Comparison of ENCODE assay signal across 8 cellular contexts in genomic region chr14:35400707-35401421, GRCh38. TPM values are rescaled to one million over a fixed set of nuclear protein-coding genes. Genes with fewer than 3 reads are reported as not detected.
DNase-seq lines count a peak whose midpoint lies in the region; ATAC-seq and TF ChIP-seq lines count a peak whose summit lies in the region.

No MANE protein-coding gene starts in this region.

- WGBS in adipose tissue, 3 donors = 40 to 47% (median 40%) methylated on average over 10 of the region's 10 CpGs
- WGBS in tibial nerve, 2 donors = 55 to 58% methylated on average over 10 of the region's 10 CpGs

- H3K9me3 ChIP-seq in mononuclear cell (ENCODE audit: low read depth, low read length) (no peaks in the 10 kb centered on the region), tibial nerve (no peaks in the 10 kb centered on the region)

- H3K4me1 ChIP-seq in mononuclear cell (ENCODE audit: insufficient read depth, low read length) (peaks cover 68% of the 10 kb centered on the region), tibial nerve (peaks cover 0 to 52% (median 46%) of the 10 kb centered on the region in 4 donors)

- no peak for ATAC-seq in HG03565 (IDR thresholded peaks at IDR 0.05; ENCODE audit: unreplicated experiment)
- no peak for ATAC-seq in HG02870 (IDR thresholded peaks at IDR 0.05; ENCODE audit: unreplicated experiment)
- ATAC-seq in HG02798 (IDR thresholded peaks at IDR 0.05; ENCODE audit: poor library complexity, unreplicated experiment) = no peak

- peak; percentile 23 for DNase-seq in activated gamma-delta T cell treated with Interleukin-2 at 50 U/mL for 16 hours
- no peak for DNase-seq in activated gamma-delta T cell (lab: John Stamatoyannopoulos, UW)
- DNase-seq in tibial nerve (ENCODE audit: low spot score in 2 of 2) = no peak

- H3K27me3 ChIP-seq in mononuclear cell (ENCODE audit: insufficient read depth, low read length) = no peaks in the 10 kb centered on the region
- H3K27me3 ChIP-seq in tibial nerve = no peaks in the 10 kb centered on the region

- TF ChIP-seq CTCF in tibial nerve (IDR thresholded peaks at IDR 0.05) = no peak

- H3K36me3 ChIP-seq in tibial nerve = peaks cover 15 to 54% (median 34%) of the 10 kb centered on the region in 3 donors

- TF ChIP-seq EP300 in tibial nerve (IDR thresholded peaks at IDR 0.05) = peak in 1 of 2 donors; percentile 70

- H3K4me3 ChIP-seq in mononuclear cell (ENCODE audit: low read length) (peak overlapping the region; percentile 89), tibial nerve (peak overlapping the region; percentile 69 to 97 (median 90))

- H3K27ac ChIP-seq in adipose tissue (ENCODE audit: low read depth, low read length) = peak overlapping the region; percentile 2
- peak overlapping the region; percentile 92 to 100 (median 96) for H3K27ac ChIP-seq in tibial nerve

- TF ChIP-seq POLR2A in tibial nerve (IDR thresholded peaks at IDR 0.05) = no peak

RNA-seq across cellular contexts. Expression of gene NFKBIA, which starts 3.7 kb away (rescaled TPM):
- polyA plus RNA-seq in adipose tissue = 100 to 1,000 TPM in 2 of 3 donors, 10 to 100 TPM in 1; 71.7 to 422 (median 244) TPM
- 6,701 TPM for total RNA-seq in mononuclear cell
- total RNA-seq in tibial nerve = 1,000 to 10,000 TPM in 1 of 4 donors, 100 to 1,000 TPM in 3; 631 to 1,165 (median 930) TPM
